ENCODE assay signal across 11 cellular contexts in genomic region chr1:30805301-30806003, GRCh38. TPM values are rescaled to one million over a fixed set of nuclear protein-coding genes. Genes with fewer than 3 reads are reported as not detected.
"Had no signal": no experiment of that assay in that cellular context is flagged by ENCODE, and none has a peak within 500 bp of the region (broad histone marks: within the 10 kb centered on the region; RNA-seq: fewer than 3 reads in every experiment).

No MANE protein-coding gene starts in this region.

- H3K4me3 Mint-ChIP-seq: stimulated activated naive CD8-positive, alpha-beta T cell treated with anti-CD3 and anti-CD28 coated beads, Interleukin-15, Interleukin-2, amounts not matched to agents 100 ng/mL and 50 ng/mL, for 24 hours had no signal

- DNase-seq: activated CD4-positive, alpha-beta T cell treated with anti-CD3 and anti-CD28 coated beads, Interleukin-2, amount 50 U/mL, for 1 hour; activated naive CD4-positive, alpha-beta T cell treated with Interleukin-2 at 50 U/mL for 16 hours; activated T-cell treated with anti-CD3 and anti-CD28 coated beads for 4 hours; gastrocnemius medialis; left colon; right cardiac atrium; T-helper 9 cell had no signal

- H3K4me2 ChIP-seq: smooth muscle cell had no signal

- H3K27ac ChIP-seq: gastrocnemius medialis had no signal

- H3K4me3 ChIP-seq: gastrocnemius medialis, smooth muscle cell had no signal

- H3K9me3 ChIP-seq: gastrocnemius medialis had no signal

- H3K36me3 ChIP-seq: gastrocnemius medialis had no signal

- H3K27ac Mint-ChIP-seq: stimulated activated naive CD8-positive, alpha-beta T cell treated with anti-CD3 and anti-CD28 coated beads, Interleukin-15, Interleukin-2, amounts not matched to agents 100 ng/mL and 50 ng/mL, for 24 hours had no signal

- ATAC-seq: activated CD4-positive, CD25-positive, alpha-beta regulatory T cell treated with anti-CD3 and anti-CD28 coated beads, Interleukin-2, amount 50 U/mL, for 24 hours; gastrocnemius medialis; left colon; right cardiac atrium had no signal

- H3K9me3 Mint-ChIP-seq: stimulated activated naive CD8-positive, alpha-beta T cell treated with anti-CD3 and anti-CD28 coated beads, Interleukin-15, Interleukin-2, amounts not matched to agents 100 ng/mL and 50 ng/mL, for 24 hours had no signal

RNA-seq across cellular contexts. Expression of gene LAPTM5, which starts 47.9 kb away (rescaled TPM):
- total RNA-seq: chondrocyte had no signal
